9 cellular contexts compared by ENCODE assay signal in genomic region chr20:63215101-63216040, GRCh38. TPM values are rescaled to one million over a fixed set of nuclear protein-coding genes. Genes with fewer than 3 reads are reported as not detected.
A peak's percentile ranks its signal among the peaks of the same experiment; 100 is the strongest.
DNase-seq lines count a peak whose midpoint lies in the region; ATAC-seq and TF ChIP-seq lines count a peak whose summit lies in the region.
"Had no signal": no experiment of that assay in that cellular context is flagged by ENCODE, and none has a peak within 500 bp of the region (broad histone marks: within the 10 kb centered on the region; RNA-seq: fewer than 3 reads in every experiment).

No MANE protein-coding gene starts in this region.

- H3K4me3 ChIP-seq in AG04449 (ENCODE audit: low read depth, low read length) (peak overlapping the region; percentile 72), OCI-LY3 (ENCODE audit: low read length) (peak overlapping the region; percentile 98), brain microvascular endothelial cell (ENCODE audit: low read depth, low read length) (peak overlapping the region; percentile 75), kidney epithelial cell (ENCODE audit: low read depth, low read length) (peak overlapping the region; percentile 70)

- CTCF ChIA-PET in AG04449 (lab: Yijun Ruan, JAX): interaction anchor here (0.8 to 5.4 kb wide), 18 partner anchors 9 to 166 kb away, joined by 3 to 73 read pairs (median 5); no protein-coding TSS in a partner anchor
- CTCF ChIA-PET in GM10248 (lab: Yijun Ruan, JAX): interaction anchor here (0.7 to 5.6 kb wide), 10 partner anchors 9 to 243 kb away, joined by 3 to 65 read pairs (median 4); no protein-coding TSS in a partner anchor

- ATAC-seq in HG03039 (IDR thresholded peaks at IDR 0.05; ENCODE audit: unreplicated experiment) (peak; percentile 9), HG03280 (IDR thresholded peaks at IDR 0.05; ENCODE audit: unreplicated experiment) (no peak)
- ATAC-seq in stimulated activated naive CD8-positive, alpha-beta T cell treated with anti-CD3 and anti-CD28 coated beads, Interleukin-15, Interleukin-2, amounts not matched to agents 100 U/mL and 50 U/mL, for 24 hours: no peak

- TF ChIP-seq CTCF in AG04449 (IDR thresholded peaks at IDR 0.05; ENCODE audit: insufficient read depth, low read length, missing control alignments) (peak; percentile 74), GM10248 (IDR thresholded peaks at IDR 0.05; ENCODE audit: control extremely low read depth, extremely low read depth, low read depth, missing control alignments) (peak; percentile 42), OCI-LY3 (IDR thresholded peaks at IDR 0.05; ENCODE audit: low read depth, low read length) (peak; percentile 41), brain microvascular endothelial cell (IDR thresholded peaks at IDR 0.05; ENCODE audit: low read depth, low read length, missing control alignments) (peak; percentile 81), kidney epithelial cell (IDR thresholded peaks at IDR 0.05; ENCODE audit: insufficient read depth, low read length, poor library complexity, severe bottlenecking) (peak; percentile 82)

- no peaks in the 10 kb centered on the region for H3K27me3 ChIP-seq in OCI-LY3 (ENCODE audit: low read depth, low read length)
- no peaks in the 10 kb centered on the region for H3K27me3 ChIP-seq in brain microvascular endothelial cell (replicated peaks)
- H3K27me3 ChIP-seq in kidney epithelial cell (ENCODE audit: control insufficient read depth, insufficient read depth, low read length): peaks cover 6% of the 10 kb centered on the region

- peak overlapping the region; percentile 98 for H3K9ac ChIP-seq in OCI-LY3 (ENCODE audit: low read length)

- H4K20me1 ChIP-seq in OCI-LY3 (ENCODE audit: insufficient read depth, low read length): peaks cover 29% of the 10 kb centered on the region

- peaks cover 56% of the 10 kb centered on the region for H3K79me2 ChIP-seq in OCI-LY3 (ENCODE audit: low read length)

- in situ Hi-C loops in brain microvascular endothelial cell (cut with HindIII; ENCODE audit: low pct_ligation_motif_present, low sequenced_read_pairs): no loop called here

- peak overlapping the region; percentile 93 for H3K4me2 ChIP-seq in OCI-LY3 (ENCODE audit: low read length)

- no peaks in the 10 kb centered on the region for H3K9me3 ChIP-seq in OCI-LY3 (ENCODE audit: insufficient read depth, low read length)

- no peak overlapping the region for H2AFZ ChIP-seq in OCI-LY3 (ENCODE audit: low read depth, low read length)

- H3K36me3 ChIP-seq in OCI-LY3 (replicated peaks; ENCODE audit: low read depth, low read length) (peaks cover 26% of the 10 kb centered on the region), brain microvascular endothelial cell (replicated peaks) (peaks cover 31% of the 10 kb centered on the region), kidney epithelial cell (ENCODE audit: control insufficient read depth, insufficient read depth, low read length) (peaks cover 3% of the 10 kb centered on the region)

- POLR2A ChIA-PET in AG04449 (lab: Yijun Ruan, JAX): interaction anchor here (0.5 to 0.8 kb wide), 4 partner anchors 11 to 161 kb away, joined by 3 to 4 read pairs (median 3); no protein-coding TSS in a partner anchor
- POLR2A ChIA-PET in GM10248 (lab: Yijun Ruan, JAX): no interaction called here

- peaks cover 14% of the 10 kb centered on the region for H3K4me1 ChIP-seq in OCI-LY3 (ENCODE audit: low read length)

- H3K27ac ChIP-seq in OCI-LY3 (ENCODE audit: low read length): peak overlapping the region; percentile 54
- peak overlapping the region; percentile 56 for H3K27ac ChIP-seq in brain microvascular endothelial cell

- DNase-seq in AG04449 (ENCODE audit: low read depth, low spot score) (no peak), GM10248 (ENCODE audit: extremely low spot score) (peak; percentile 56), brain microvascular endothelial cell (peak; percentile 33), kidney epithelial cell (ENCODE audit: low read depth) (no peak)
- peak; percentile 31 for DNase-seq in stimulated activated naive CD8-positive, alpha-beta T cell treated with anti-CD3 and anti-CD28 coated beads, Interleukin-15, Interleukin-2, amounts not matched to agents 100 U/mL and 50 U/mL, for 24 hours

RNA-seq across cellular contexts. Expression of gene YTHDF1, which starts 0.6 kb away (rescaled TPM):
- 54.3 and 54.8 TPM in 2 replicates for total RNA-seq in kidney epithelial cell

RNA-seq across cellular contexts. Expression of gene BIRC7, which starts 20.3 kb away (rescaled TPM):
- 12.8 and 19.2 TPM in 2 replicates for total RNA-seq in kidney epithelial cell
- total RNA-seq: temporal lobe had no signal

RNA-seq across cellular contexts. Expression of gene NKAIN4, which starts 38.9 kb away (rescaled TPM):
- 65.4 and 107 TPM in 2 replicates for total RNA-seq in kidney epithelial cell

RNA-seq across cellular contexts. Expression of gene ARFGAP1, which starts 57.2 kb away (rescaled TPM):
- 109 and 121 TPM in 2 replicates for total RNA-seq in kidney epithelial cell

Comparison
In these comparisons a context has a peak if more than half of its experiments do, and no peak if none do; other contexts are left out.
1. DNase-seq: peak in GM10248 (single experiment), brain microvascular endothelial cell (single experiment) and stimulated activated naive CD8-positive, alpha-beta T cell treated with anti-CD3 and anti-CD28 coated beads, Interleukin-15, Interleukin-2, amounts not matched to agents 100 U/mL and 50 U/mL, for 24 hours (single experiment); none in AG04449 (single experiment) and kidney epithelial cell (single experiment).
2. Peak in every context shown above with its lines, with median percentiles within 50 percentile points of each other: H3K4me3 ChIP-seq and CTCF ChIP-seq.